In the genomic region with DNA sequence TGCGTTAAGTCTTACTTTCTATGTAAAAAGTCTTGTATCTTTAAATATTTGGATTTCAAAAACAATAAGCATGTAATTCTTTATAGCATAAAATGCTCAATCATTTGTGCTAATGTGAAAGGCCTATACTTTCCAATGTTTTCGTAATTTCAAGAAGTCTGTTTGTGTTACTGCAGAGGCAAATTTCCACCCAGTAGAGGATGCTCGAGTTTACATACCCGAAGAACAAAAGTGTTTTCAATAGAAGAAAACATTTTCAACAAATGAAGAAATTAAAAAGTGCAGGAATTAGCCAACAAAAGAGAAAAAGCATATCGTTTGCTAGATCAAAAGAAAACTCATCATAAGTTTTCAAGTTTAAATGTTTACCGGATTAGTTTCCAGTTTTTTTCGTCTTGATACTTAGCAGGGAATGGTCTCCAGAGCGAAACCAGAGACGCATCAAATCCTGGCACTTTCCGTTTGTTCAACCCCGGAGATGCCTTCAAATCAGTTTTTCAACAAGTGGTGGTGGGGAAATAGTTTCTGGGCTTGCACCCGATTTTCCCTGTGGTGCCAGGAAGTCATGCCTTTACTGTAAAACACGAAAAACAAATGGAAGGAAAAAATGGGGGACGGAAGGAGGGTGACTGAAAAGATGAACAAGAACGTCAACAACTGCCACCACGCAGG, we compare ENCODE assay signal across 8 cellular contexts. TPM values are rescaled to one million over a fixed set of nuclear protein-coding genes. Genes with fewer than 3 reads are reported as not detected.
DNase-seq lines count a peak whose midpoint lies in the region; ATAC-seq, FAIRE-seq and TF ChIP-seq lines count a peak whose summit lies in the region.

No MANE protein-coding gene starts in this region.

- DNase-seq in T-helper 1 cell (no peak), RPMI8226 (peak; percentile 13), endothelial cell of umbilical vein (ENCODE audit: low read depth, low spot score) (peak; percentile 56), neuronal stem cell (ENCODE audit: low spot score) (peak; percentile 2)

- H4K20me1 ChIP-seq in endothelial cell of umbilical vein (replicated peaks; ENCODE audit: control insufficient read depth, extremely low read depth, insufficient read depth, low read length), result peaks cover 10% of the 10 kb centered on the region

- no peak overlapping the region for H4K8ac ChIP-seq in neuronal stem cell (ENCODE audit: low read depth, low read length)

- peaks cover 38% of the 10 kb centered on the region for H3K4me1 Mint-ChIP-seq in T-helper 1 cell treated with Interleukin-12 subunit alpha and Interleukin-12 subunit beta and Interleukin-4 antibody, amounts not matched to agents 30 μg/mL and 1 μg/mL, for 36 hours (ENCODE audit: low read depth)

- dilution Hi-C loops in endothelial cell of umbilical vein (cut with MboI; ENCODE audit: extremely low pct_ligation_motif_present, low sequenced_read_pairs), result no loop called here

- H3K23ac ChIP-seq in neuronal stem cell (ENCODE audit: low read depth, low read length, poor library complexity), result no peak overlapping the region

- WGBS in neuronal stem cell (ENCODE audit: extremely low coverage in 2 of 2, insufficient read length in 2 of 2, insufficient replicate concordance in 1 of 2), 2 donors, result no CpG with 5 or more reads among the region's 16 CpGs

- no peak overlapping the region for H3K14ac ChIP-seq in neuronal stem cell (ENCODE audit: low read length)

- H4K91ac ChIP-seq in neuronal stem cell (ENCODE audit: low read depth, low read length, poor library complexity), result no peak overlapping the region

- no peaks in the 10 kb centered on the region for H3K27me3 ChIP-seq in endothelial cell of umbilical vein (ENCODE audit: control insufficient read depth in 2 of 2, insufficient read depth in 2 of 2, low read length in 2 of 2)
- no peaks in the 10 kb centered on the region for H3K27me3 ChIP-seq in neuronal stem cell (ENCODE audit: control insufficient read depth in 3 of 3, insufficient read depth in 3 of 3, low read depth in 1 of 3, low read length in 3 of 3)

- H3K36me3 ChIP-seq in endothelial cell of umbilical vein (ENCODE audit: control insufficient read depth in 2 of 2, extremely low read depth in 1 of 2, insufficient read depth in 2 of 2, low read length in 2 of 2), result peaks cover 4 to 8% of the 10 kb centered on the region in 2 experiments
- peaks cover 5 to 46% of the 10 kb centered on the region in 2 donors for H3K36me3 ChIP-seq in neuronal stem cell (replicated peaks in 1 of 2; ENCODE audit: control insufficient read depth in 2 of 2, insufficient read depth in 2 of 2, low read length in 2 of 2)

- TF ChIP-seq CTCF in endothelial cell of umbilical vein (IDR thresholded peaks at IDR 0.05; ENCODE audit: extremely low read depth in 1 of 2, insufficient read depth in 1 of 2, low read depth in 1 of 2, low read length in 2 of 2), result no peak

- no peaks in the 10 kb centered on the region for H3K79me1 ChIP-seq in neuronal stem cell (ENCODE audit: low read depth, low read length)

- CTCF ChIA-PET in endothelial cell of umbilical vein (lab: Charles Lee), result interaction anchor here (1.0 to 5.4 kb wide), 3 partner anchors 52 to 55 kb away, joined by 4 to 30 read pairs (median 9); no protein-coding TSS in a partner anchor

- H2BK12ac ChIP-seq in neuronal stem cell (ENCODE audit: low read length), result no peak overlapping the region

- H3K27me3 Mint-ChIP-seq in T-helper 1 cell treated with Interleukin-12 subunit alpha and Interleukin-12 subunit beta and Interleukin-4 antibody, amounts not matched to agents 30 μg/mL and 1 μg/mL, for 36 hours (ENCODE audit: low read depth), result no peaks in the 10 kb centered on the region

- no peak for ATAC-seq in GM19395 (IDR thresholded peaks at IDR 0.05; ENCODE audit: unreplicated experiment)
- ATAC-seq in HG03159 (IDR thresholded peaks at IDR 0.05; ENCODE audit: unreplicated experiment), result no peak
- no peak for ATAC-seq in HG03280 (IDR thresholded peaks at IDR 0.05; ENCODE audit: unreplicated experiment)

- peak overlapping the region; percentile 94 for H3K9ac ChIP-seq in endothelial cell of umbilical vein (replicated peaks; ENCODE audit: extremely low read depth, insufficient read depth, low read length)
- H3K9ac ChIP-seq in neuronal stem cell (ENCODE audit: low read depth, low read length, poor library complexity), result no peak overlapping the region

- no peak for TF ChIP-seq POLR2A in endothelial cell of umbilical vein (IDR thresholded peaks at IDR 0.05; ENCODE audit: low read depth, low read length)

- no peak overlapping the region for H3K18ac ChIP-seq in neuronal stem cell (ENCODE audit: low read length)

- FAIRE-seq in endothelial cell of umbilical vein (lab: Jason Lieb, UNC), result peak; percentile 49

- H3K9me1 ChIP-seq in endothelial cell of umbilical vein (replicated peaks; ENCODE audit: control insufficient read depth, extremely low read depth, insufficient read depth, low read length), result no peaks in the 10 kb centered on the region

- no peak overlapping the region for H2BK15ac ChIP-seq in neuronal stem cell (ENCODE audit: low read length)

- H2BK120ac ChIP-seq in neuronal stem cell (ENCODE audit: low read depth, low read length), result no peak overlapping the region

- H3K27ac ChIP-seq in endothelial cell of umbilical vein (ENCODE audit: insufficient read depth, low read depth, low read length) (peak overlapping the region; percentile 94), neuronal stem cell (replicated peaks; ENCODE audit: low read length) (no peak overlapping the region)

- H2BK5ac ChIP-seq in neuronal stem cell (ENCODE audit: low read length), result no peak overlapping the region

- H3K9me3 Mint-ChIP-seq in T-helper 1 cell treated with Interleukin-12 subunit alpha and Interleukin-12 subunit beta and Interleukin-4 antibody, amounts not matched to agents 30 μg/mL and 1 μg/mL, for 36 hours, result no peaks in the 10 kb centered on the region

- H3K36me3 Mint-ChIP-seq in T-helper 1 cell treated with Interleukin-12 subunit alpha and Interleukin-12 subunit beta and Interleukin-4 antibody, amounts not matched to agents 30 μg/mL and 1 μg/mL, for 36 hours (ENCODE audit: low read depth), result peaks cover 33% of the 10 kb centered on the region

- POLR2A ChIA-PET in endothelial cell of umbilical vein (lab: Charles Lee), result interaction anchor here (0.8 to 1.9 kb wide), 4 partner anchors 9 to 92 kb away, joined by 3 to 10 read pairs (median 8); partner anchors contain the start of gene C3orf38

- H2AFZ ChIP-seq in endothelial cell of umbilical vein (ENCODE audit: low read depth, low read length) (peak overlapping the region; percentile 31), neuronal stem cell (ENCODE audit: low read length) (peak overlapping the region; percentile 96)

- H3K4me3 ChIP-seq in endothelial cell of umbilical vein (replicated peaks in 1 of 3; ENCODE audit: insufficient read depth in 1 of 3, low read depth in 1 of 3, low read length in 3 of 3) (peak overlapping the region; percentile 55 to 98 (median 97)), neuronal stem cell (ENCODE audit: low read length in 2 of 2) (peak overlapping the region; percentile 93 to 94)

- H3K79me2 ChIP-seq in endothelial cell of umbilical vein (ENCODE audit: control insufficient read depth, insufficient read depth, low read length), result peaks cover 59% of the 10 kb centered on the region

- no peak overlapping the region for H3K4ac ChIP-seq in neuronal stem cell (ENCODE audit: low read length)

- H3K9me3 ChIP-seq in endothelial cell of umbilical vein (replicated peaks; ENCODE audit: control insufficient read depth, insufficient read depth, low read length) (no peaks in the 10 kb centered on the region), neuronal stem cell (replicated peaks in 1 of 2; ENCODE audit: control insufficient read depth in 2 of 2, insufficient read depth in 1 of 2, low read depth in 1 of 2, low read length in 2 of 2) (no peaks in the 10 kb centered on the region)

- no peak overlapping the region for H2AK5ac ChIP-seq in neuronal stem cell (ENCODE audit: low read depth, low read length)

- H3K4me2 ChIP-seq in endothelial cell of umbilical vein (ENCODE audit: insufficient read depth, low read length) (peak overlapping the region; percentile 95), neuronal stem cell (ENCODE audit: insufficient read depth, low read length, poor library complexity, severe bottlenecking) (peak overlapping the region; percentile 38)

- H3K27ac Mint-ChIP-seq in T-helper 1 cell treated with Interleukin-12 subunit alpha and Interleukin-12 subunit beta and Interleukin-4 antibody, amounts not matched to agents 30 μg/mL and 1 μg/mL, for 36 hours, result peak overlapping the region; percentile 93

- intact Hi-C loops in endothelial cell of umbilical vein (cut with micrococcal nuclease), result loop anchor here (1.0 kb wide), 2 partner anchors 13 to 26 kb away; no protein-coding TSS in a partner anchor

- H3K4me3 Mint-ChIP-seq in T-helper 1 cell treated with Interleukin-12 subunit alpha and Interleukin-12 subunit beta and Interleukin-4 antibody, amounts not matched to agents 30 μg/mL and 1 μg/mL, for 36 hours, result peak overlapping the region; percentile 93

- TSS peak; percentile 47 for BruUV-seq in endothelial cell of umbilical vein (replicated peaks; lab: Mats Ljungman, UMichigan)

- peaks cover 29% of the 10 kb centered on the region for H3K4me1 ChIP-seq in endothelial cell of umbilical vein (ENCODE audit: control insufficient read depth, extremely low read depth, insufficient read depth, low read length)
- H3K4me1 ChIP-seq in neuronal stem cell (ENCODE audit: control insufficient read depth in 2 of 2, insufficient read depth in 1 of 2, low read depth in 1 of 2, low read length in 2 of 2), result no peaks in the 10 kb centered on the region

RNA-seq across cellular contexts. Expression of gene CGGBP1, which starts 1.0 kb away (rescaled TPM):
- total RNA-seq in endothelial cell of umbilical vein, result 69.4 and 69.7 TPM in 2 replicates
- polyA plus RNA-seq in endothelial cell of umbilical vein, result 26.0 and 33.1 TPM in 2 replicates
- polyA plus RNA-seq in endothelial cell of umbilical vein (2011; cell fraction: cytosol; rRNA removed), result 45.1 and 55.9 TPM in 2 replicates
- polyA plus RNA-seq in endothelial cell of umbilical vein (2011; cell fraction: nucleus; rRNA removed), result 150 and 175 TPM in 2 replicates
- polyA plus RNA-seq in endothelial cell of umbilical vein (2012), result 36.2 and 43.2 TPM in 2 replicates
- 77.6 and 83.4 TPM in 2 replicates for polyA minus RNA-seq in endothelial cell of umbilical vein
- polyA minus RNA-seq in endothelial cell of umbilical vein (2011; cell fraction: cytosol; rRNA and poly(A)+ RNA removed), result 34.2 TPM
- polyA minus RNA-seq in endothelial cell of umbilical vein (2011; cell fraction: nucleus; rRNA and poly(A)+ RNA removed), result 49.4 and 73.7 TPM in 2 replicates
- 70.9 TPM for polyA plus RNA-seq in neuronal stem cell (2013, experiment 1 of 2)
- 70.8 TPM for polyA plus RNA-seq in neuronal stem cell (2013, experiment 2 of 2)

RNA-seq across cellular contexts. Expression of gene ZNF654, which starts 1.3 kb away (rescaled TPM):
- 14.6 and 14.8 TPM in 2 replicates for total RNA-seq in endothelial cell of umbilical vein
- 1.5 and 2.9 TPM in 2 replicates for polyA plus RNA-seq in endothelial cell of umbilical vein
- polyA plus RNA-seq in endothelial cell of umbilical vein (2011; cell fraction: cytosol; rRNA removed), result 2.1 and 2.8 TPM in 2 replicates
- polyA plus RNA-seq in endothelial cell of umbilical vein (2011; cell fraction: nucleus; rRNA removed), result 7.3 and 8.6 TPM in 2 replicates
- polyA plus RNA-seq in endothelial cell of umbilical vein (2012), result 5.0 and 7.6 TPM in 2 replicates
- polyA minus RNA-seq in endothelial cell of umbilical vein, result 6.3 and 9.5 TPM in 2 replicates
- 2.2 TPM for polyA minus RNA-seq in endothelial cell of umbilical vein (2011; cell fraction: cytosol; rRNA and poly(A)+ RNA removed)
- 19.5 and 23.2 TPM in 2 replicates for polyA minus RNA-seq in endothelial cell of umbilical vein (2011; cell fraction: nucleus; rRNA and poly(A)+ RNA removed)
- polyA plus RNA-seq in neuronal stem cell (2013, experiment 1 of 2), result 4.7 TPM
- 5.0 TPM for polyA plus RNA-seq in neuronal stem cell (2013, experiment 2 of 2)

Comparison
In these comparisons a context has a peak if more than half of its experiments do, and no peak if none do; other contexts are left out.
1. DNase-seq: peak in RPMI8226 (single experiment), endothelial cell of umbilical vein (single experiment) and neuronal stem cell (single experiment); none in T-helper 1 cell (0 of 5).